In genomic region chr2:62897187-62897827, GRCh38 we compare ENCODE assay signal across 26 cellular contexts.
"Had no signal": no experiment of that assay in that cellular context is flagged by ENCODE, and none has a peak within 500 bp of the region (broad histone marks: within the 10 kb centered on the region; RNA-seq: fewer than 3 reads in every experiment).

No MANE protein-coding gene starts in this region.

- H3K27ac Mint-ChIP-seq: immature natural killer cell; naive thymus-derived CD8-positive, alpha-beta T cell; nephron; neural progenitor cell; progenitor cell of endocrine pancreas; stimulated activated effector memory CD8-positive, alpha-beta T cell treated with anti-CD3 and anti-CD28 coated beads, Interleukin-12 subunit alpha, Interleukin-12 subunit beta, amount 100 ng/mL, for 72 hours; stimulated activated naive CD8-positive, alpha-beta T cell treated with anti-CD3 and anti-CD28 coated beads, Interleukin-15, Interleukin-2, amounts not matched to agents 100 ng/mL and 50 ng/mL, for 24 hours had no signal

- ATAC-seq: left colon; left lung; lower lobe of right lung; naive thymus-derived CD8-positive, alpha-beta T cell; stimulated activated effector memory CD8-positive, alpha-beta T cell treated with anti-CD3 and anti-CD28 coated beads, Interleukin-12 subunit alpha, Interleukin-12 subunit beta, amount 100 ng/mL, for 72 hours; upper lobe of right lung had no signal

- H3K4me1 Mint-ChIP-seq: immature natural killer cell; naive thymus-derived CD8-positive, alpha-beta T cell; stimulated activated effector memory CD8-positive, alpha-beta T cell treated with anti-CD3 and anti-CD28 coated beads, Interleukin-12 subunit alpha, Interleukin-12 subunit beta, amount 100 ng/mL, for 72 hours had no signal

- H3K9me3 Mint-ChIP-seq: immature natural killer cell; naive thymus-derived CD8-positive, alpha-beta T cell; nephron; neural progenitor cell; stimulated activated effector memory CD8-positive, alpha-beta T cell treated with anti-CD3 and anti-CD28 coated beads, Interleukin-12 subunit alpha, Interleukin-12 subunit beta, amount 100 ng/mL, for 72 hours; stimulated activated naive CD8-positive, alpha-beta T cell treated with anti-CD3 and anti-CD28 coated beads, Interleukin-15, Interleukin-2, amounts not matched to agents 100 ng/mL and 50 ng/mL, for 24 hours had no signal

- H3K9me3 ChIP-seq: left lung, lower lobe of right lung, ovary, right atrium auricular region, sigmoid colon, spleen, suprapubic skin, thoracic aorta, tibial artery, upper lobe of right lung had no signal

- H3K9ac ChIP-seq: neural progenitor cell had no signal

- H3K4me3 Mint-ChIP-seq: immature natural killer cell; naive thymus-derived CD8-positive, alpha-beta T cell; nephron; neural progenitor cell; stimulated activated effector memory CD8-positive, alpha-beta T cell treated with anti-CD3 and anti-CD28 coated beads, Interleukin-12 subunit alpha, Interleukin-12 subunit beta, amount 100 ng/mL, for 72 hours; stimulated activated naive CD8-positive, alpha-beta T cell treated with anti-CD3 and anti-CD28 coated beads, Interleukin-15, Interleukin-2, amounts not matched to agents 100 ng/mL and 50 ng/mL, for 24 hours had no signal

- H3K4me3 ChIP-seq: left lung, lower lobe of right lung, neural progenitor cell, ovary, right atrium auricular region, sigmoid colon, spleen, suprapubic skin, thoracic aorta, tibial artery, upper lobe of right lung had no signal

- H3K36me3 ChIP-seq: left lung, lower lobe of right lung, neural progenitor cell, ovary, right atrium auricular region, suprapubic skin, thoracic aorta, tibial artery, upper lobe of right lung had no signal

- H3K4me2 ChIP-seq: neural progenitor cell had no signal

- H3K4me1 ChIP-seq: left lung, lower lobe of right lung, neural progenitor cell, right atrium auricular region, spleen, suprapubic skin, tibial artery, upper lobe of right lung had no signal

- H3K27me3 ChIP-seq: left lung, neural progenitor cell, ovary, right atrium auricular region, sigmoid colon, spleen, suprapubic skin, tibial artery, upper lobe of right lung had no signal

- H3K27me3 Mint-ChIP-seq: naive thymus-derived CD8-positive, alpha-beta T cell; progenitor cell of endocrine pancreas; stimulated activated naive CD8-positive, alpha-beta T cell treated with anti-CD3 and anti-CD28 coated beads, Interleukin-15, Interleukin-2, amounts not matched to agents 100 ng/mL and 50 ng/mL, for 24 hours had no signal

- DNase-seq: hypothalamus; immature natural killer cell; kidney; left colon; left lung; lower lobe of right lung; mammary epithelial cell; mesenchymal stem cell; naive thymus-derived CD8-positive, alpha-beta T cell; ovary; sigmoid colon; small intestine; spleen; stimulated activated CD4-positive, alpha-beta T cell treated with anti-CD3 and anti-CD28 coated beads, Interleukin-4, amount 100 ng/mL, for 24 hours; stimulated activated naive CD4-positive, alpha-beta T cell; tibial artery; trophoblast cell; upper lobe of right lung had no signal

- H3K27ac ChIP-seq: left lung, lower lobe of right lung, neural progenitor cell, ovary, right atrium auricular region, sigmoid colon, spleen, suprapubic skin, thoracic aorta, tibial artery, upper lobe of right lung had no signal

- H2AFZ ChIP-seq: neural progenitor cell had no signal

- H3K36me3 Mint-ChIP-seq: neural progenitor cell; stimulated activated effector memory CD8-positive, alpha-beta T cell treated with anti-CD3 and anti-CD28 coated beads, Interleukin-12 subunit alpha, Interleukin-12 subunit beta, amount 100 ng/mL, for 72 hours had no signal
